In genomic region chr10:43038783-43039628, GRCh38 we compare ENCODE assay signal across 19 cellular contexts. TPM values are rescaled to one million over a fixed set of nuclear protein-coding genes. Genes with fewer than 3 reads are reported as not detected.
"Had no signal": no experiment of that assay in that cellular context is flagged by ENCODE, and none has a peak within 500 bp of the region (broad histone marks: within the 10 kb centered on the region; RNA-seq: fewer than 3 reads in every experiment).

No MANE protein-coding gene starts in this region.

- DNase-seq: activated CD4-positive, alpha-beta T cell treated with anti-CD3 and anti-CD28 coated beads for 1 hour; activated CD4-positive, alpha-beta T cell treated with anti-CD3 and anti-CD28 coated beads, Interleukin-2, amount 50 U/mL, for 4 hours; activated gamma-delta T cell treated with Interleukin-2 at 50 U/mL for 16 hours; activated naive CD8-positive, alpha-beta T cell treated with anti-CD3 and anti-CD28 coated beads for 36 hours; amygdala; body of pancreas; esophagus squamous epithelium; hippocampal formation; left colon; stimulated activated CD4-positive, alpha-beta T cell treated with anti-CD3 and anti-CD28 coated beads, Interleukin-4, amount 100 ng/mL, for 1 hour; stimulated activated naive B cell treated with anti-CD40 and anti-IgM and Interleukin-4, amounts not matched to agents 10 μg/mL and 1 μg/mL and 100 μg/mL, for 72 hours; T-helper 1 cell; thyroid gland had no signal

- H3K4me1 Mint-ChIP-seq: central memory CD8-positive, alpha-beta T cell had no signal

- H3K36me3 Mint-ChIP-seq: activated naive CD8-positive, alpha-beta T cell treated with anti-CD3 and anti-CD28 coated beads for 36 hours; naive thymus-derived CD8-positive, alpha-beta T cell; stimulated activated naive B cell treated with anti-CD40 and anti-IgM and Interleukin-4, amounts not matched to agents 10 μg/mL and 1 μg/mL and 100 μg/mL, for 72 hours had no signal

- H3K9me3 ChIP-seq: body of pancreas, esophagus squamous epithelium, neutrophil, thyroid gland had no signal

- H3K4me3 Mint-ChIP-seq: activated naive CD8-positive, alpha-beta T cell treated with anti-CD3 and anti-CD28 coated beads for 36 hours; central memory CD8-positive, alpha-beta T cell; naive thymus-derived CD8-positive, alpha-beta T cell; stimulated activated naive B cell treated with anti-CD40 and anti-IgM and Interleukin-4, amounts not matched to agents 10 μg/mL and 1 μg/mL and 100 μg/mL, for 72 hours had no signal

- H3K4me3 ChIP-seq: body of pancreas, coronary artery, esophagus squamous epithelium, thyroid gland, uterus had no signal

- H3K9me3 Mint-ChIP-seq: central memory CD8-positive, alpha-beta T cell had no signal

- H3K27ac ChIP-seq: body of pancreas, coronary artery, esophagus squamous epithelium, neutrophil, thyroid gland, uterus, VCaP had no signal

- H3K27me3 ChIP-seq: body of pancreas, esophagus squamous epithelium, neutrophil, thyroid gland, uterus had no signal

- H3K27me3 Mint-ChIP-seq: activated naive CD8-positive, alpha-beta T cell treated with anti-CD3 and anti-CD28 coated beads for 36 hours; stimulated activated naive B cell treated with anti-CD40 and anti-IgM and Interleukin-4, amounts not matched to agents 10 μg/mL and 1 μg/mL and 100 μg/mL, for 72 hours had no signal

- H3K4me1 ChIP-seq: body of pancreas, esophagus squamous epithelium, thyroid gland, uterus had no signal

- H3K27ac Mint-ChIP-seq: activated naive CD8-positive, alpha-beta T cell treated with anti-CD3 and anti-CD28 coated beads for 36 hours; naive thymus-derived CD8-positive, alpha-beta T cell; stimulated activated naive B cell treated with anti-CD40 and anti-IgM and Interleukin-4, amounts not matched to agents 10 μg/mL and 1 μg/mL and 100 μg/mL, for 72 hours had no signal

- H3K36me3 ChIP-seq: esophagus squamous epithelium, neutrophil, thyroid gland, uterus had no signal

RNA-seq across cellular contexts. Expression of gene RET, which starts 37.9 kb away (rescaled TPM):
- total RNA-seq: activated naive CD8-positive, alpha-beta T cell treated with anti-CD3 and anti-CD28 coated beads for 36 hours; naive thymus-derived CD8-positive, alpha-beta T cell had no signal
- polyA plus RNA-seq: naive thymus-derived CD8-positive, alpha-beta T cell had no signal
